Comparison of ENCODE assay signal across 6 cellular contexts in the genomic region with DNA sequence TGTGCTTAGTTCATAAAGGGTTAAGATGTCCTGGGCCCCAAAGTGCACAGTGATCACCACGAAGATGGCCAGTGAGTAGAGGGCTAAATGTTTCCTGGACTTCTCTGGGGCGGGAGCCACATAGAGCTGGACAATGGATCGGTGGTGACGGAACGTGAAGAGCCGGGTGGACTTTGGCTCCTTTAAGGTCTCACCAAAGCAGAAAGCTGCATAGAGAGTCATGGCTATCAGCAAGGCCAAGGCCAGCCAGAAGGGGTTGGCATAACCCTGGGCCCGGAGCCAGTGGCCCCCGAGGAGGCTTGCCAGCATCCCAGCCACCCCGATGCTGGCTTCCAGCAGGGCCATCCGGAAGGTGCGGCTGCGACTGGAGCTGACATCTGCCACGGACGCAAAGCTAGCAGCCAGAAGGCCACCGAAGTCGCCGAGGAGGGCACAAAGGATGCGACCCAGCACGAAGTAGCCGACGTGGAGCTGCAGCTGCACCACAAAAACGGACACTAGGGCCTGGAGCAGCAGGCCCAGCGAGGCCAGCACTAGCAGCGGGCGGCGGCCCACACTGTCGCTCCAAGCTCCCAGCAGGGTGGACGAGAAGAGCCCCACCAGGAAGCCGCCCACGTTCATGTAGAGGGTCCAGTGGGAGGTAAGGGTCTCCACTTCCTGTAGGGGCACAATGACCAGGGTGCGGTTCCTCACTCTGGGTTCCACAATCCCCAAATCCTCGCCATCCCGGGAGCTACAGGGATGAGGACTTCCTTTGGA. TPM values are rescaled to one million over a fixed set of nuclear protein-coding genes. Genes with fewer than 3 reads are reported as not detected.
DNase-seq lines count a peak whose midpoint lies in the region; ATAC-seq and TF ChIP-seq lines count a peak whose summit lies in the region.

No MANE protein-coding gene starts in this region.

- 49 to 59% methylated on average over 33 of the region's 33 CpGs for WGBS in heart right ventricle, 2 donors

- H3K36me3 Mint-ChIP-seq in activated T-cell treated with anti-CD3 and anti-CD28 coated beads, Interleukin-2, amount 50 U/mL, for 72 hours (ENCODE audit: insufficient read depth in 2 of 2) = no peaks in the 10 kb centered on the region
- H3K36me3 Mint-ChIP-seq in type B pancreatic cell = peaks cover 5% of the 10 kb centered on the region

- TF ChIP-seq CTCF in heart right ventricle (IDR thresholded peaks at IDR 0.05) (no peak), type B pancreatic cell (conservative IDR thresholded peaks at IDR 0.05) (peak; percentile 8)

- no peaks in the 10 kb centered on the region for H3K9me3 ChIP-seq in heart right ventricle

- H3K36me3 ChIP-seq in heart right ventricle = peaks cover 0 to 37% (median 0%) of the 10 kb centered on the region in 9 donors

- no peaks in the 10 kb centered on the region for H3K27me3 ChIP-seq in heart right ventricle

- intact Hi-C loops in heart right ventricle (cut with DNase I) = loop anchor here in 1 of 10 donors (10.0 kb wide), 1 partner anchor 60 kb away; no protein-coding TSS in a partner anchor

- peaks cover 13% of the 10 kb centered on the region for H3K27me3 Mint-ChIP-seq in activated T-cell treated with anti-CD3 and anti-CD28 coated beads, Interleukin-2, amount 50 U/mL, for 72 hours (ENCODE audit: low read depth)
- peaks cover 3% of the 10 kb centered on the region for H3K27me3 Mint-ChIP-seq in type B pancreatic cell

- H3K4me1 Mint-ChIP-seq in activated T-cell treated with anti-CD3 and anti-CD28 coated beads, Interleukin-2, amount 50 U/mL, for 72 hours (ENCODE audit: low read depth) = peaks cover 7% of the 10 kb centered on the region
- H3K4me1 Mint-ChIP-seq in type B pancreatic cell (ENCODE audit: unreplicated experiment) = peaks cover 23% of the 10 kb centered on the region

- H3K4me1 ChIP-seq in heart right ventricle = peaks cover 0 to 57% (median 16%) of the 10 kb centered on the region in 9 donors

- peak overlapping the region in 5 of 10 donors; percentile 30 to 77 (median 45) for H3K27ac ChIP-seq in heart right ventricle

- no peaks in the 10 kb centered on the region for H3K9me3 Mint-ChIP-seq in activated T-cell treated with anti-CD3 and anti-CD28 coated beads, Interleukin-2, amount 50 U/mL, for 72 hours
- H3K9me3 Mint-ChIP-seq in type B pancreatic cell = no peaks in the 10 kb centered on the region

- ATAC-seq in activated T-cell treated with anti-CD3 and anti-CD28 coated beads, Interleukin-2, amount 50 U/mL, for 72 hours (replicated peaks in 1 of 2) = no peak
- ATAC-seq in heart right ventricle (peak in 5 of 8 donors; percentile 7 to 51 (median 22)), HG02798 (IDR thresholded peaks at IDR 0.05; ENCODE audit: poor library complexity, unreplicated experiment) (no peak)

- DNase-seq in activated T-cell treated with anti-CD3 and anti-CD28 coated beads, Interleukin-2, amount 50 U/mL, for 72 hours = no peak
- DNase-seq in activated T-cell treated with anti-CD3 and anti-CD28 coated beads, Interleukin-2, amount 50 U/mL, for 48 hours = no peak
- DNase-seq in heart right ventricle (no peak), type B pancreatic cell (ENCODE audit: extremely low spot score, unreplicated experiment) (no peak), NCI-H526 treated with DMSO at 0.1 percent for 48 hours (lab: John Stamatoyannopoulos, UW) (no peak)

- peak overlapping the region; percentile 80 to 84 for H3K4me3 Mint-ChIP-seq in activated T-cell treated with anti-CD3 and anti-CD28 coated beads, Interleukin-2, amount 50 U/mL, for 72 hours
- H3K4me3 Mint-ChIP-seq in type B pancreatic cell = peak overlapping the region; percentile 90

- H3K4me3 ChIP-seq in heart right ventricle = peak overlapping the region; percentile 54 to 80 (median 70)

- H3K27ac Mint-ChIP-seq in activated T-cell treated with anti-CD3 and anti-CD28 coated beads, Interleukin-2, amount 50 U/mL, for 72 hours = no peak overlapping the region
- peak overlapping the region; percentile 55 for H3K27ac Mint-ChIP-seq in type B pancreatic cell

RNA-seq across cellular contexts. Expression of gene SLC46A1, which starts 1.0 kb away (rescaled TPM):
- 1 to 10 TPM; 2.1 TPM for total RNA-seq in activated T-cell treated with anti-CD3 and anti-CD28 coated beads, Interleukin-2, amount 50 U/mL, for 72 hours
- total RNA-seq in heart right ventricle = 10 to 100 TPM in 1 of 10 donors, 1 to 10 TPM in 9; 3.6 to 10.2 (median 4.9) TPM
- 1 to 10 TPM; 1.4 to 2.8 TPM for polyA plus RNA-seq in heart right ventricle
- 21.9 and 29.6 TPM in 2 replicates for total RNA-seq in type B pancreatic cell (ENCODE audit: low replicate concordance)

RNA-seq across cellular contexts. Expression of gene SARM1, which starts 33.5 kb away (rescaled TPM):
- total RNA-seq in activated T-cell treated with anti-CD3 and anti-CD28 coated beads, Interleukin-2, amount 50 U/mL, for 72 hours = 10 to 100 TPM; 22.4 to 24.3 TPM
- total RNA-seq in heart right ventricle = 10 to 100 TPM in 1 of 10 donors, 1 to 10 TPM in 9; 5.2 to 10.5 (median 8.4) TPM
- polyA plus RNA-seq in heart right ventricle = 1 to 10 TPM; 4.4 to 4.8 TPM
- total RNA-seq in type B pancreatic cell (ENCODE audit: low replicate concordance) = 13.4 and 29.6 TPM in 2 replicates

RNA-seq across cellular contexts. Expression of gene VTN, which starts 34.9 kb away (rescaled TPM):
- total RNA-seq in activated T-cell treated with anti-CD3 and anti-CD28 coated beads, Interleukin-2, amount 50 U/mL, for 72 hours = under 1 TPM; 0.19 to 0.30 TPM
- total RNA-seq in heart right ventricle (100 to 1,000 TPM in 1 of 10 donors, 10 to 100 TPM in 9; 44.8 to 121 (median 67.0) TPM), type B pancreatic cell (ENCODE audit: low replicate concordance) (20.3 and 54.1 TPM in 2 replicates)
- 10 to 100 TPM; 26.3 to 27.8 TPM for polyA plus RNA-seq in heart right ventricle

RNA-seq across cellular contexts. Expression of gene SEBOX, which starts 40.0 kb away (rescaled TPM):
- total RNA-seq in activated T-cell treated with anti-CD3 and anti-CD28 coated beads, Interleukin-2, amount 50 U/mL, for 72 hours = not detected
- total RNA-seq in heart right ventricle (not detected), type B pancreatic cell (ENCODE audit: low replicate concordance) (not detected in 2 replicates)
- polyA plus RNA-seq in heart right ventricle = not detected

RNA-seq across cellular contexts. Expression of gene POLDIP2, which starts 47.7 kb away (rescaled TPM):
- 10 to 100 TPM; 78.2 to 91.2 TPM for total RNA-seq in activated T-cell treated with anti-CD3 and anti-CD28 coated beads, Interleukin-2, amount 50 U/mL, for 72 hours
- total RNA-seq in heart right ventricle (100 to 1,000 TPM; 144 to 176 (median 160) TPM), type B pancreatic cell (ENCODE audit: low replicate concordance) (79.3 and 90.8 TPM in 2 replicates)
- 100 to 1,000 TPM in 1 of 2 donors, 10 to 100 TPM in 1; 66.4 to 149 TPM for polyA plus RNA-seq in heart right ventricle

Comparison
In these comparisons a context has a peak if more than half of its experiments do, and no peak if none do; other contexts are left out.
1. ATAC-seq: peak in heart right ventricle (5 of 8); none in activated T-cell treated with anti-CD3 and anti-CD28 coated beads, Interleukin-2, amount 50 U/mL, for 72 hours (0 of 2) and HG02798 (single experiment).
2. RNA of gene VTN, which starts 34.9 kb away (total RNA-seq): 44.8 to 121 TPM in heart right ventricle and 20.3 to 54.1 TPM in type B pancreatic cell; 0.19 to 0.30 TPM in activated T-cell treated with anti-CD3 and anti-CD28 coated beads, Interleukin-2, amount 50 U/mL, for 72 hours; every median in the first group is over 10 times any median in the second.